Comparison of ENCODE assay signal across 29 cellular contexts in genomic region chr5:19058216-19058615, GRCh38.
"Had no signal": no experiment of that assay in that cellular context is flagged by ENCODE, and none has a peak within 500 bp of the region (broad histone marks: within the 10 kb centered on the region; RNA-seq: fewer than 3 reads in every experiment).

No MANE protein-coding gene starts in this region.

- H3K27me3 ChIP-seq: body of pancreas, dorsolateral prefrontal cortex, esophagus muscularis mucosa, gastroesophageal sphincter, heart right ventricle had no signal

- H3K9me3 Mint-ChIP-seq: endodermal cell had no signal

- H3K36me3 ChIP-seq: esophagus muscularis mucosa, gastroesophageal sphincter, heart right ventricle had no signal

- ATAC-seq: activated T-cell treated with anti-CD3 and anti-CD28 coated beads, Interleukin-2, amount 50 U/mL, for 72 hours; body of pancreas; gastroesophageal sphincter; heart right ventricle; WTC11 had no signal

- H3K36me3 Mint-ChIP-seq: activated naive CD8-positive, alpha-beta T cell; WTC11 had no signal

- H3K27ac ChIP-seq: body of pancreas, coronary artery, dorsolateral prefrontal cortex, esophagus muscularis mucosa, gastroesophageal sphincter, heart right ventricle, VCaP had no signal

- H3K4me1 ChIP-seq: body of pancreas, esophagus muscularis mucosa, gastroesophageal sphincter, heart right ventricle had no signal

- H3K4me3 ChIP-seq: body of pancreas, coronary artery, dorsolateral prefrontal cortex, esophagus muscularis mucosa, gastroesophageal sphincter, heart right ventricle had no signal

- H3K4me1 Mint-ChIP-seq: activated CD4-positive, alpha-beta memory T cell treated with anti-CD3 and anti-CD28 coated beads, Interleukin-2, amount 10 ng/mL, durations not matched to agents 7 days and 5 days; activated CD4-positive, alpha-beta T cell treated with anti-CD3 and anti-CD28 coated beads, Interleukin-2, amount 10 ng/mL, durations not matched to agents 7 days and 5 days; central memory CD8-positive, alpha-beta T cell; endodermal cell had no signal

- H3K9me3 ChIP-seq: body of pancreas, gastroesophageal sphincter had no signal

- DNase-seq: activated CD4-positive, alpha-beta memory T cell treated with anti-CD3 and anti-CD28 coated beads, Interleukin-2, amount 10 ng/mL, durations not matched to agents 7 days and 5 days; activated CD4-positive, alpha-beta T cell treated with anti-CD3 and anti-CD28 coated beads for 1 hour; activated CD4-positive, alpha-beta T cell treated with anti-CD3 and anti-CD28 coated beads for 4 hours; activated CD4-positive, alpha-beta T cell treated with anti-CD3 and anti-CD28 coated beads, Interleukin-2, amount 10 ng/mL, durations not matched to agents 7 days and 5 days; activated CD4-positive, alpha-beta T cell treated with anti-CD3 and anti-CD28 coated beads, Interleukin-2, amount 50 U/mL, for 4 hours; activated CD8-positive, alpha-beta memory T cell treated with anti-CD3 and anti-CD28 coated beads, Interleukin-2, amount 50 U/mL, for 48 hours; activated gamma-delta T cell; activated naive CD4-positive, alpha-beta T cell treated with anti-CD3 and anti-CD28 coated beads, Interleukin-2, amount 50 U/mL, for 16 hours; activated naive CD4-positive, alpha-beta T cell treated with Interleukin-2 at 50 U/mL for 16 hours; activated T-cell treated with anti-CD3 and anti-CD28 coated beads for 4 hours; activated T-cell treated with anti-CD3 and anti-CD28 coated beads, Interleukin-2, amount 50 U/mL, for 24 hours; activated T-cell treated with anti-CD3 and anti-CD28 coated beads, Interleukin-2, amount 50 U/mL, for 72 hours; amniotic stem cell; aorta; body of pancreas; dorsolateral prefrontal cortex; effector memory CD4-positive, alpha-beta T cell; endodermal cell; foreskin melanocyte; heart right ventricle; T-helper 2 cell had no signal

- H3K4me3 Mint-ChIP-seq: activated CD4-positive, alpha-beta memory T cell treated with anti-CD3 and anti-CD28 coated beads, Interleukin-2, amount 10 ng/mL, durations not matched to agents 7 days and 5 days; activated CD4-positive, alpha-beta T cell treated with anti-CD3 and anti-CD28 coated beads, Interleukin-2, amount 10 ng/mL, durations not matched to agents 7 days and 5 days; activated naive CD8-positive, alpha-beta T cell; activated T-cell treated with anti-CD3 and anti-CD28 coated beads, Interleukin-2, amount 50 U/mL, for 24 hours; activated T-cell treated with anti-CD3 and anti-CD28 coated beads, Interleukin-2, amount 50 U/mL, for 72 hours; central memory CD8-positive, alpha-beta T cell; dendritic cell treated with granulocyte-macrophage colony-stimulating factor and Interleukin-4, amounts not matched to agents 40 ng/mL and 50 ng/mL, for 4 days; endodermal cell; WTC11 had no signal

- H3K27ac Mint-ChIP-seq: activated CD4-positive, alpha-beta memory T cell treated with anti-CD3 and anti-CD28 coated beads, Interleukin-2, amount 10 ng/mL, durations not matched to agents 7 days and 5 days; activated CD4-positive, alpha-beta T cell treated with anti-CD3 and anti-CD28 coated beads, Interleukin-2, amount 10 ng/mL, durations not matched to agents 7 days and 5 days; activated naive CD8-positive, alpha-beta T cell; activated T-cell treated with anti-CD3 and anti-CD28 coated beads, Interleukin-2, amount 50 U/mL, for 24 hours; dendritic cell treated with granulocyte-macrophage colony-stimulating factor and Interleukin-4, amounts not matched to agents 40 ng/mL and 50 ng/mL, for 4 days; endodermal cell; WTC11 had no signal

- H3K27me3 Mint-ChIP-seq: activated CD4-positive, alpha-beta memory T cell treated with anti-CD3 and anti-CD28 coated beads, Interleukin-2, amount 10 ng/mL, durations not matched to agents 7 days and 5 days; activated CD4-positive, alpha-beta T cell treated with anti-CD3 and anti-CD28 coated beads, Interleukin-2, amount 10 ng/mL, durations not matched to agents 7 days and 5 days; activated naive CD8-positive, alpha-beta T cell; activated T-cell treated with anti-CD3 and anti-CD28 coated beads, Interleukin-2, amount 50 U/mL, for 24 hours; central memory CD8-positive, alpha-beta T cell; dendritic cell treated with granulocyte-macrophage colony-stimulating factor and Interleukin-4, amounts not matched to agents 40 ng/mL and 50 ng/mL, for 4 days had no signal
